8 cellular contexts compared by ENCODE assay signal in genomic region chr15:77069521-77070121, GRCh38. TPM values are rescaled to one million over a fixed set of nuclear protein-coding genes. Genes with fewer than 3 reads are reported as not detected.
DNase-seq lines count a peak whose midpoint lies in the region; ATAC-seq and TF ChIP-seq lines count a peak whose summit lies in the region.

No MANE protein-coding gene starts in this region.

- H3K4me3 ChIP-seq in RWPE2 (ENCODE audit: severe bottlenecking) (peak overlapping the region; percentile 57), fibroblast of mammary gland (ENCODE audit: control insufficient read depth, low read depth, low read length) (peak overlapping the region; percentile 73)

- DNase-seq in NCI-H82 (lab: John Stamatoyannopoulos, UW), result peak; percentile 40
- DNase-seq in NCI-H82 treated with DMSO at 0.1 percent for 48 hours (lab: John Stamatoyannopoulos, UW; ENCODE audit: unreplicated experiment), result no peak
- DNase-seq in RWPE2 (ENCODE audit: low spot score), result no peak
- no peak for DNase-seq in fibroblast of mammary gland (ENCODE audit: low read depth)
- DNase-seq in putamen (ENCODE audit: low spot score), result peak; percentile 33
- DNase-seq in ureter (ENCODE audit: low spot score), result no peak
- no peak for DNase-seq in stimulated activated naive CD4-positive, alpha-beta T cell treated with Interleukin-2 at 50 U/mL for 16 hours (lab: John Stamatoyannopoulos, UW)

- H3K36me3 ChIP-seq in RWPE2 (ENCODE audit: low read depth), result 0 out of 2 replicates have a peak, but pooled peaks cover 6% of the 10 kb centered on the region

- TF ChIP-seq CTCF in RWPE2 (IDR thresholded peaks at IDR 0.05; ENCODE audit: poor library complexity, severe bottlenecking) (no peak), fibroblast of mammary gland (conservative IDR thresholded peaks at IDR 0.05; ENCODE audit: control insufficient read depth, insufficient read depth, low read depth, low read length) (no peak)

- H3K27me3 ChIP-seq in RWPE2 (ENCODE audit: insufficient read depth, poor library complexity, severe bottlenecking), result no peaks in the 10 kb centered on the region

- no peak overlapping the region for H3K27ac ChIP-seq in RWPE2 (ENCODE audit: poor library complexity, severe bottlenecking)

- no peak for ATAC-seq in RWPE2 (ENCODE audit: low read depth)
- no peak for ATAC-seq in GM21576 (IDR thresholded peaks at IDR 0.05; ENCODE audit: unreplicated experiment)

- no peaks in the 10 kb centered on the region for H3K9me3 ChIP-seq in RWPE2 (ENCODE audit: severe bottlenecking)

- H3K4me1 ChIP-seq in RWPE2 (ENCODE audit: insufficient read depth, poor library complexity, severe bottlenecking), result peaks cover 34% of the 10 kb centered on the region

RNA-seq across cellular contexts. Expression of gene TSPAN3, which starts 1.3 kb away (rescaled TPM):
- total RNA-seq in ureter, result 166 TPM

Comparison
In these comparisons a context has a peak if more than half of its experiments do, and no peak if none do; other contexts are left out.
1. DNase-seq: peak in NCI-H82 (single experiment) and putamen (single experiment); none in NCI-H82 treated with DMSO at 0.1 percent for 48 hours (single experiment), RWPE2 (single experiment), fibroblast of mammary gland (single experiment), ureter (single experiment) and stimulated activated naive CD4-positive, alpha-beta T cell treated with Interleukin-2 at 50 U/mL for 16 hours (single experiment).